ENCODE assay signal across 1 cellular context in genomic region chr22:29096736-29097669, GRCh38.
TF ChIP-seq lines count a peak whose summit lies in the region.

No MANE protein-coding gene starts in this region.

TF ChIP-seq in K562, 482 proteins besides CTCF, POLR2A, EP300 and RAD21 (continues in another document):
- TF ChIP-seq, protein P1, sequence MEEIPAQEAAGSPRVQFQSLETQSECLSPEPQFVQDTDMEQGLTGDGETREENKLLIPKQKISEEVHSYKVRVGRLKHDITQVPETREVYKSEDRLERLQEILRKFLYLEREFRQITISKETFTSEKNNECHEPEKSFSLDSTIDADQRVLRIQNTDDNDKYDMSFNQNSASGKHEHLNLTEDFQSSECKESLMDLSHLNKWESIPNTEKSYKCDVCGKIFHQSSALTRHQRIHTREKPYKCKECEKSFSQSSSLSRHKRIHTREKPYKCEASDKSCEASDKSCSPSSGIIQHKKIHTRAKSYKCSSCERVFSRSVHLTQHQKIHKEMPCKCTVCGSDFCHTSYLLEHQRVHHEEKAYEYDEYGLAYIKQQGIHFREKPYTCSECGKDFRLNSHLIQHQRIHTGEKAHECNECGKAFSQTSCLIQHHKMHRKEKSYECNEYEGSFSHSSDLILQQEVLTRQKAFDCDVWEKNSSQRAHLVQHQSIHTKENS (CRISPR knock-in tag; IDR thresholded peaks at IDR 0.05): no peak
- no peak for TF ChIP-seq CGGBP1 (CRISPR knock-in tag; IDR thresholded peaks at IDR 0.05)
- TF ChIP-seq PURB (CRISPR knock-in tag; IDR thresholded peaks at IDR 0.05; ENCODE audit: low read depth): no peak
- TF ChIP-seq ZNF224 (CRISPR knock-in tag; IDR thresholded peaks at IDR 0.05): no peak
- no peak for TF ChIP-seq ZNF436 (CRISPR knock-in tag; IDR thresholded peaks at IDR 0.05)
- TF ChIP-seq E2F5 (CRISPR knock-in tag; IDR thresholded peaks at IDR 0.05): no peak
- TF ChIP-seq SMC3 (conservative IDR thresholded peaks at IDR 0.05; ENCODE audit: insufficient read depth, low read depth, low read length): no peak
- TF ChIP-seq ZNF75A (CRISPR knock-in tag; IDR thresholded peaks at IDR 0.05): no peak
- no peak for TF ChIP-seq RFX1 (IDR thresholded peaks at IDR 0.05)
- TF ChIP-seq ZNF280B (CRISPR knock-in tag; IDR thresholded peaks at IDR 0.05): no peak
- no peak for TF ChIP-seq ESRRB (CRISPR knock-in tag; IDR thresholded peaks at IDR 0.05; ENCODE audit: borderline replicate concordance)
- no peak for TF ChIP-seq HCFC1 (IDR thresholded peaks at IDR 0.05; ENCODE audit: low read depth, low read length)
- TF ChIP-seq TGIF2 (CRISPR knock-in tag; IDR thresholded peaks at IDR 0.05): no peak
- 0 out of 2 replicates have a peak, but pooled peaks have one; percentile 10 for TF ChIP-seq ELF1 (tag; IDR thresholded peaks at IDR 0.05)
- no peak for TF ChIP-seq ZKSCAN1 (IDR thresholded peaks at IDR 0.05; ENCODE audit: low read depth, low read length)
- TF ChIP-seq ZNF639 (CRISPR knock-in tag; conservative IDR thresholded peaks at IDR 0.05 in 1 of 2, IDR thresholded peaks at IDR 0.05 in 1 of 2): peak in 1 of 2 experiments; percentile 57; a peak in 1 of 4 replicates
- TF ChIP-seq ZNF274 (IDR thresholded peaks at IDR 0.05; ENCODE audit: borderline replicate concordance, low read depth, low read length): no peak
- no peak for TF ChIP-seq LCOR (CRISPR knock-in tag; IDR thresholded peaks at IDR 0.05)
- TF ChIP-seq, protein P2, sequence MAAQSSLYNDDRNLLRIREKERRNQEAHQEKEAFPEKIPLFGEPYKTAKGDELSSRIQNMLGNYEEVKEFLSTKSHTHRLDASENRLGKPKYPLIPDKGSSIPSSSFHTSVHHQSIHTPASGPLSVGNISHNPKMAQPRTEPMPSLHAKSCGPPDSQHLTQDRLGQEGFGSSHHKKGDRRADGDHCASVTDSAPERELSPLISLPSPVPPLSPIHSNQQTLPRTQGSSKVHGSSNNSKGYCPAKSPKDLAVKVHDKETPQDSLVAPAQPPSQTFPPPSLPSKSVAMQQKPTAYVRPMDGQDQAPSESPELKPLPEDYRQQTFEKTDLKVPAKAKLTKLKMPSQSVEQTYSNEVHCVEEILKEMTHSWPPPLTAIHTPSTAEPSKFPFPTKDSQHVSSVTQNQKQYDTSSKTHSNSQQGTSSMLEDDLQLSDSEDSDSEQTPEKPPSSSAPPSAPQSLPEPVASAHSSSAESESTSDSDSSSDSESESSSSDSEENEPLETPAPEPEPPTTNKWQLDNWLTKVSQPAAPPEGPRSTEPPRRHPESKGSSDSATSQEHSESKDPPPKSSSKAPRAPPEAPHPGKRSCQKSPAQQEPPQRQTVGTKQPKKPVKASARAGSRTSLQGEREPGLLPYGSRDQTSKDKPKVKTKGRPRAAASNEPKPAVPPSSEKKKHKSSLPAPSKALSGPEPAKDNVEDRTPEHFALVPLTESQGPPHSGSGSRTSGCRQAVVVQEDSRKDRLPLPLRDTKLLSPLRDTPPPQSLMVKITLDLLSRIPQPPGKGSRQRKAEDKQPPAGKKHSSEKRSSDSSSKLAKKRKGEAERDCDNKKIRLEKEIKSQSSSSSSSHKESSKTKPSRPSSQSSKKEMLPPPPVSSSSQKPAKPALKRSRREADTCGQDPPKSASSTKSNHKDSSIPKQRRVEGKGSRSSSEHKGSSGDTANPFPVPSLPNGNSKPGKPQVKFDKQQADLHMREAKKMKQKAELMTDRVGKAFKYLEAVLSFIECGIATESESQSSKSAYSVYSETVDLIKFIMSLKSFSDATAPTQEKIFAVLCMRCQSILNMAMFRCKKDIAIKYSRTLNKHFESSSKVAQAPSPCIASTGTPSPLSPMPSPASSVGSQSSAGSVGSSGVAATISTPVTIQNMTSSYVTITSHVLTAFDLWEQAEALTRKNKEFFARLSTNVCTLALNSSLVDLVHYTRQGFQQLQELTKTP (IDR thresholded peaks at IDR 0.05; ENCODE audit: low read depth in 1 of 2, partially characterized antibody in 2 of 2): no peak
- peak; percentile 43; the same call in 1 of the 2 replicates for TF ChIP-seq MAFG (tag; conservative IDR thresholded peaks at IDR 0.05)
- TF ChIP-seq STAG1 (CRISPR knock-in tag; IDR thresholded peaks at IDR 0.05; ENCODE audit: borderline replicate concordance): no peak
- TF ChIP-seq SIRT6 (IDR thresholded peaks at IDR 0.05; ENCODE audit: low read depth, low read length): no peak
- no peak for TF ChIP-seq ZNF609 (CRISPR knock-in tag; IDR thresholded peaks at IDR 0.05; ENCODE audit: borderline replicate concordance)
- no peak for TF ChIP-seq ZNF280A (IDR thresholded peaks at IDR 0.05; ENCODE audit: low read depth, partially characterized antibody)
- TF ChIP-seq DDX20 (tag; IDR thresholded peaks at IDR 0.05; ENCODE audit: low read depth): 0 out of 2 replicates have a peak, but pooled peaks have one; percentile 2
- TF ChIP-seq POLR2AphosphoS5 (IDR thresholded peaks at IDR 0.05; ENCODE audit: control insufficient read depth, insufficient read depth, low read depth, low read length): peak; percentile 19; the same call in 1 of the 2 replicates
- TF ChIP-seq ZNF766 (CRISPR knock-in tag; conservative IDR thresholded peaks at IDR 0.05): peak; percentile 69; the same call in 1 of the 2 replicates
- TF ChIP-seq, protein P3, sequence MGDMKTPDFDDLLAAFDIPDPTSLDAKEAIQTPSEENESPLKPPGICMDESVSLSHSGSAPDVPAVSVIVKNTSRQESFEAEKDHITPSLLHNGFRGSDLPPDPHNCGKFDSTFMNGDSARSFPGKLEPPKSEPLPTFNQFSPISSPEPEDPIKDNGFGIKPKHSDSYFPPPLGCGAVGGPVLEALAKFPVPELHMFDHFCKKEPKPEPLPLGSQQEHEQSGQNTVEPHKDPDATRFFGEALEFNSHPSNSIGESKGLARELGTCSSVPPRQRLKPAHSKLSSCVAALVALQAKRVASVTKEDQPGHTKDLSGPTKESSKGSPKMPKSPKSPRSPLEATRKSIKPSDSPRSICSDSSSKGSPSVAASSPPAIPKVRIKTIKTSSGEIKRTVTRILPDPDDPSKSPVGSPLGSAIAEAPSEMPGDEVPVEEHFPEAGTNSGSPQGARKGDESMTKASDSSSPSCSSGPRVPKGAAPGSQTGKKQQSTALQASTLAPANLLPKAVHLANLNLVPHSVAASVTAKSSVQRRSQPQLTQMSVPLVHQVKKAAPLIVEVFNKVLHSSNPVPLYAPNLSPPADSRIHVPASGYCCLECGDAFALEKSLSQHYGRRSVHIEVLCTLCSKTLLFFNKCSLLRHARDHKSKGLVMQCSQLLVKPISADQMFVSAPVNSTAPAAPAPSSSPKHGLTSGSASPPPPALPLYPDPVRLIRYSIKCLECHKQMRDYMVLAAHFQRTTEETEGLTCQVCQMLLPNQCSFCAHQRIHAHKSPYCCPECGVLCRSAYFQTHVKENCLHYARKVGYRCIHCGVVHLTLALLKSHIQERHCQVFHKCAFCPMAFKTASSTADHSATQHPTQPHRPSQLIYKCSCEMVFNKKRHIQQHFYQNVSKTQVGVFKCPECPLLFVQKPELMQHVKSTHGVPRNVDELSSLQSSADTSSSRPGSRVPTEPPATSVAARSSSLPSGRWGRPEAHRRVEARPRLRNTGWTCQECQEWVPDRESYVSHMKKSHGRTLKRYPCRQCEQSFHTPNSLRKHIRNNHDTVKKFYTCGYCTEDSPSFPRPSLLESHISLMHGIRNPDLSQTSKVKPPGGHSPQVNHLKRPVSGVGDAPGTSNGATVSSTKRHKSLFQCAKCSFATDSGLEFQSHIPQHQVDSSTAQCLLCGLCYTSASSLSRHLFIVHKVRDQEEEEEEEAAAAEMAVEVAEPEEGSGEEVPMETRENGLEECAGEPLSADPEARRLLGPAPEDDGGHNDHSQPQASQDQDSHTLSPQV (IDR thresholded peaks at IDR 0.05): peak; percentile 89
- TF ChIP-seq, protein P4, sequence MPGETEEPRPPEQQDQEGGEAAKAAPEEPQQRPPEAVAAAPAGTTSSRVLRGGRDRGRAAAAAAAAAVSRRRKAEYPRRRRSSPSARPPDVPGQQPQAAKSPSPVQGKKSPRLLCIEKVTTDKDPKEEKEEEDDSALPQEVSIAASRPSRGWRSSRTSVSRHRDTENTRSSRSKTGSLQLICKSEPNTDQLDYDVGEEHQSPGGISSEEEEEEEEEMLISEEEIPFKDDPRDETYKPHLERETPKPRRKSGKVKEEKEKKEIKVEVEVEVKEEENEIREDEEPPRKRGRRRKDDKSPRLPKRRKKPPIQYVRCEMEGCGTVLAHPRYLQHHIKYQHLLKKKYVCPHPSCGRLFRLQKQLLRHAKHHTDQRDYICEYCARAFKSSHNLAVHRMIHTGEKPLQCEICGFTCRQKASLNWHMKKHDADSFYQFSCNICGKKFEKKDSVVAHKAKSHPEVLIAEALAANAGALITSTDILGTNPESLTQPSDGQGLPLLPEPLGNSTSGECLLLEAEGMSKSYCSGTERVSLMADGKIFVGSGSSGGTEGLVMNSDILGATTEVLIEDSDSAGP (CRISPR knock-in tag; IDR thresholded peaks at IDR 0.05): no peak
- TF ChIP-seq KAT7 (CRISPR knock-in tag; IDR thresholded peaks at IDR 0.05; ENCODE audit: borderline replicate concordance): no peak
- TF ChIP-seq KLF13 (tag; IDR thresholded peaks at IDR 0.05; ENCODE audit: borderline replicate concordance, low read depth): no peak
- TF ChIP-seq ESRRA (IDR thresholded peaks at IDR 0.05; ENCODE audit: borderline replicate concordance, low read depth): no peak
- peak; percentile 21 to 23; a peak in 1 of 4 replicates for TF ChIP-seq KDM1A (IDR thresholded peaks at IDR 0.05)
- TF ChIP-seq TEAD1 (CRISPR knock-in tag; IDR thresholded peaks at IDR 0.05): 0 out of 4 replicates have a peak, but pooled peaks of 1 of the 2 experiments have one; percentile 21
- no peak for TF ChIP-seq ZNF217 (CRISPR knock-in tag; IDR thresholded peaks at IDR 0.05)
- TF ChIP-seq ZNF586 (CRISPR knock-in tag; conservative IDR thresholded peaks at IDR 0.05): no peak
- no peak; the same call in none of the 2 replicates for TF ChIP-seq DPF2 (IDR thresholded peaks at IDR 0.05)
- no peak for TF ChIP-seq ZNF24 (IDR thresholded peaks at IDR 0.05)
